8 cellular contexts compared by ENCODE assay signal in the genomic region with DNA sequence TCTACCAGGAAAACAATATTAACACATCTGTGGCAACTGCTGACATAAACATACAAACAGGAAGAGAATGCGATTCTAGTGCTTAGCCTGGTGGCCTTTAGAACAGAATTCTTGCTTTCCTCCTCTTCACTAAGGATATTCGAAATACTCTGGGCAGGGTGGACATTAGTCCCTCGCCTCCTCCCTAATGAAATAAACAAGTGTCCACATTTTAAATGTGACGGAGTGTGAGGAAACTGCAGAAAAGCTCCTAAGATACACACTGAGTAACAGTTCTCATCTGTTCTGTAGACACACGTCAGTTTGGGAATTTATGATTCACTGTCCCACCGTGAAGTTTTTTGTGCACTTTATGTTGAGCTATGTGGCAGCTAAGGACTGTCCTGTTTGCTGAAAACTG. TPM values are rescaled to one million over a fixed set of nuclear protein-coding genes. Genes with fewer than 3 reads are reported as not detected.
A peak's percentile ranks its signal among the peaks of the same experiment; 100 is the strongest.
DNase-seq lines count a peak whose midpoint lies in the region; ATAC-seq and TF ChIP-seq lines count a peak whose summit lies in the region.

No MANE protein-coding gene starts in this region.

- no peaks in the 10 kb centered on the region for H4K20me1 ChIP-seq in osteoblast (ENCODE audit: insufficient read depth, low read length)

- H3K4me1 ChIP-seq in RWPE2 (ENCODE audit: insufficient read depth, poor library complexity, severe bottlenecking) (peaks cover 32% of the 10 kb centered on the region), osteoblast (ENCODE audit: insufficient read depth, low read length) (peaks cover 38% of the 10 kb centered on the region)

- H3K27me3 ChIP-seq in RWPE2 (ENCODE audit: insufficient read depth, poor library complexity, severe bottlenecking) (no peaks in the 10 kb centered on the region), osteoblast (ENCODE audit: insufficient read depth, low read length) (no peaks in the 10 kb centered on the region)

- H3K4me3 ChIP-seq in RWPE2 (ENCODE audit: severe bottlenecking): peak overlapping the region; percentile 51
- peak overlapping the region; percentile 86 for H3K4me3 ChIP-seq in osteoblast (ENCODE audit: insufficient read depth, low read length)

- peaks cover 49% of the 10 kb centered on the region for H3K79me2 ChIP-seq in osteoblast (ENCODE audit: insufficient read depth, low read length)

- no peak for ATAC-seq in RWPE2 (ENCODE audit: low read depth)

- peaks cover 30% of the 10 kb centered on the region for H3K36me3 ChIP-seq in RWPE2 (ENCODE audit: low read depth)
- H3K36me3 ChIP-seq in osteoblast (ENCODE audit: insufficient read depth, low read length): peaks cover 14% of the 10 kb centered on the region

- H3K4me2 ChIP-seq in osteoblast (ENCODE audit: insufficient read depth, low read length): peak overlapping the region; percentile 90

- H3K27ac ChIP-seq in 22Rv1 (peak overlapping the region; percentile 87), RWPE2 (ENCODE audit: poor library complexity, severe bottlenecking) (peak overlapping the region; percentile 99), osteoblast (ENCODE audit: low read depth, low read length) (peak overlapping the region; percentile 99)

- no peak for TF ChIP-seq CTCF in 22Rv1 (IDR thresholded peaks at IDR 0.05)
- no peak for TF ChIP-seq CTCF in GM20000 (IDR thresholded peaks at IDR 0.05; ENCODE audit: extremely low read depth, missing control alignments)
- TF ChIP-seq CTCF in RWPE2 (IDR thresholded peaks at IDR 0.05; ENCODE audit: poor library complexity, severe bottlenecking): no peak
- TF ChIP-seq CTCF in osteoblast (IDR thresholded peaks at IDR 0.05; ENCODE audit: extremely low read depth, low read depth, low read length): no peak

- H2AFZ ChIP-seq in osteoblast (ENCODE audit: low read length): no peak overlapping the region

- H3K9me3 ChIP-seq in RWPE2 (ENCODE audit: severe bottlenecking) (no peaks in the 10 kb centered on the region), osteoblast (ENCODE audit: low read depth, low read length) (no peaks in the 10 kb centered on the region)

- DNase-seq in GM20000 (ENCODE audit: low spot score): peak; percentile 9
- DNase-seq in RWPE2 (ENCODE audit: low spot score): no peak
- DNase-seq in fibroblast of peridontal ligament (ENCODE audit: extremely low read depth): peak; percentile 66
- no peak for DNase-seq in osteoblast (ENCODE audit: insufficient read length, low spot score, missing footprints)
- DNase-seq in NCI-H1048 (lab: John Stamatoyannopoulos, UW): no peak
- no peak for DNase-seq in NCI-H146 treated with DMSO at 0.1 percent for 48 hours (lab: John Stamatoyannopoulos, UW; ENCODE audit: unreplicated experiment)
- no peak for DNase-seq in stimulated activated CD4-positive, alpha-beta T cell treated with anti-CD3 and anti-CD28 coated beads, Interleukin-4, amount 100 ng/mL, for 1 hour

RNA-seq across cellular contexts. Expression of gene STARD13, which starts 0.6 kb away (rescaled TPM):
- total RNA-seq in osteoblast: 28.2 and 28.3 TPM in 2 replicates

Comparison
In these comparisons a context has a peak if more than half of its experiments do, and no peak if none do; other contexts are left out.
1. DNase-seq: peak in GM20000 (single experiment) and fibroblast of peridontal ligament (single experiment); none in RWPE2 (single experiment), osteoblast (single experiment), NCI-H1048 (single experiment), NCI-H146 treated with DMSO at 0.1 percent for 48 hours (single experiment) and stimulated activated CD4-positive, alpha-beta T cell treated with anti-CD3 and anti-CD28 coated beads, Interleukin-4, amount 100 ng/mL, for 1 hour (single experiment).
2. Peak in every context shown above with its lines, with median percentiles within 50 percentile points of each other: H3K27ac ChIP-seq.